ENCODE assay signal across 22 cellular contexts in genomic region chr9:35001285-35001677, GRCh38. TPM values are rescaled to one million over a fixed set of nuclear protein-coding genes. Genes with fewer than 3 reads are reported as not detected.
DNase-seq lines count a peak whose midpoint lies in the region; ATAC-seq and TF ChIP-seq lines count a peak whose summit lies in the region.
"Had no signal": no experiment of that assay in that cellular context is flagged by ENCODE, and none has a peak within 500 bp of the region (broad histone marks: within the 10 kb centered on the region; RNA-seq: fewer than 3 reads in every experiment).

No MANE protein-coding gene starts in this region.

- peaks cover 17 to 21% of the 10 kb centered on the region in 2 donors for H3K36me3 ChIP-seq in ascending aorta
- H3K36me3 ChIP-seq: SJSA1 had no signal

- H3K27ac ChIP-seq in ascending aorta: peak overlapping the region in 1 of 2 donors; percentile 26
- H3K27ac ChIP-seq: BLaER1 treated with 17β-estradiol and CSF1 and Interleukin-3, amounts not matched to agents 10 nM and 100 nM; KMS-11; SJSA1; testis had no signal

- no peak for TF ChIP-seq CTCF in ascending aorta (IDR thresholded peaks at IDR 0.05)

- H3K4me1 ChIP-seq in ascending aorta: no peaks in the 10 kb centered on the region
- H3K4me1 ChIP-seq: BLaER1 treated with 17β-estradiol and CSF1 and Interleukin-3, amounts not matched to agents 10 nM and 100 nM; SJSA1; testis had no signal

- ATAC-seq in stimulated activated memory B cell treated with anti-CD40 and anti-IgM and Interleukin-4, amounts not matched to agents 10 μg/mL and 1 μg/mL and 100 μg/mL, for 72 hours: no peak
- ATAC-seq in GM18867 (IDR thresholded peaks at IDR 0.05; ENCODE audit: unreplicated experiment): no peak
- ATAC-seq: right cardiac atrium had no signal

- intact Hi-C loops in activated CD4-positive, alpha-beta T cell treated with anti-CD3 and anti-CD28 coated beads, Interleukin-2, amount 10 ng/mL, durations not matched to agents 24 days and 14 days (cut with micrococcal nuclease): loop anchor here (1.0 to 5.0 kb wide), 2 partner anchors 9 to 51 kb away; no protein-coding TSS in a partner anchor
- intact Hi-C loops in activated T-helper 1 cell treated with anti-CD3 and anti-CD28 coated beads, Interleukin-12 subunit alpha, Interleukin-12 subunit beta, Interleukin-2, Interleukin-4 antibody, amounts not matched to agents 30 ng/mL and 10 ng/mL and 1 ng/mL, durations not matched to agents 14 hours and 24 hours and 36 hours (cut with micrococcal nuclease): loop anchor here (1.0 kb wide), 1 partner anchor 12 kb away; the partner anchor contains the start of gene DNAJB5
- intact Hi-C loops in ascending aorta (cut with DNase I): no loop called here

- DNase-seq in activated CD4-positive, alpha-beta T cell treated with anti-CD3 and anti-CD28 coated beads, Interleukin-2, amount 10 ng/mL, durations not matched to agents 24 days and 14 days: no peak
- no peak for DNase-seq in activated CD4-positive, alpha-beta T cell treated with anti-CD3 and anti-CD28 coated beads, Interleukin-2, amount 50 U/mL, for 1 hour
- no peak for DNase-seq in activated T-helper 1 cell treated with anti-CD3 and anti-CD28 coated beads, Interleukin-12 subunit alpha, Interleukin-12 subunit beta, Interleukin-2, Interleukin-4 antibody, amounts not matched to agents 30 ng/mL and 10 ng/mL and 1 ng/mL, durations not matched to agents 14 hours and 24 hours and 36 hours (ENCODE audit: low spot score)
- peak; percentile 0 for DNase-seq in iPS-NIHi11 (ENCODE audit: low spot score)
- no peak for DNase-seq in ascending aorta (ENCODE audit: low spot score in 2 of 2)
- DNase-seq in HK-2 (ENCODE audit: unreplicated experiment): no peak
- DNase-seq: 8988T, amniotic stem cell, cerebellar nuclear complex, DMS 273 treated with DMSO at 0.1 percent for 48 hours, GF-D8, NCI-H1048, NCI-H526 treated with DMSO at 0.1 percent for 48 hours, nucleus accumbens, right cardiac atrium, testis had no signal

- peaks cover 2% of the 10 kb centered on the region for H3K9me3 Mint-ChIP-seq in activated CD4-positive, alpha-beta T cell treated with anti-CD3 and anti-CD28 coated beads, Interleukin-2, amount 10 ng/mL, durations not matched to agents 24 days and 14 days
- H3K9me3 Mint-ChIP-seq in activated T-helper 1 cell treated with anti-CD3 and anti-CD28 coated beads, Interleukin-12 subunit alpha, Interleukin-12 subunit beta, Interleukin-2, Interleukin-4 antibody, amounts not matched to agents 30 ng/mL and 10 ng/mL and 1 ng/mL, durations not matched to agents 14 hours and 24 hours and 36 hours: no peaks in the 10 kb centered on the region
- H3K9me3 Mint-ChIP-seq in stimulated activated memory B cell treated with anti-CD40 and anti-IgM and Interleukin-4, amounts not matched to agents 10 μg/mL and 1 μg/mL and 100 μg/mL, for 72 hours: no peaks in the 10 kb centered on the region

- peaks cover 8% of the 10 kb centered on the region for H3K36me3 Mint-ChIP-seq in activated CD4-positive, alpha-beta T cell treated with anti-CD3 and anti-CD28 coated beads, Interleukin-2, amount 10 ng/mL, durations not matched to agents 24 days and 14 days (ENCODE audit: low read depth)
- H3K36me3 Mint-ChIP-seq in activated T-helper 1 cell treated with anti-CD3 and anti-CD28 coated beads, Interleukin-12 subunit alpha, Interleukin-12 subunit beta, Interleukin-2, Interleukin-4 antibody, amounts not matched to agents 30 ng/mL and 10 ng/mL and 1 ng/mL, durations not matched to agents 14 hours and 24 hours and 36 hours (ENCODE audit: low read depth): peaks cover 15% of the 10 kb centered on the region
- H3K36me3 Mint-ChIP-seq in stimulated activated memory B cell treated with anti-CD40 and anti-IgM and Interleukin-4, amounts not matched to agents 10 μg/mL and 1 μg/mL and 100 μg/mL, for 72 hours: peaks cover 27% of the 10 kb centered on the region

- no peaks in the 10 kb centered on the region for H3K27me3 ChIP-seq in ascending aorta
- H3K27me3 ChIP-seq: BLaER1 treated with 17β-estradiol and CSF1 and Interleukin-3, amounts not matched to agents 10 nM and 100 nM; SJSA1; testis had no signal

- no peaks in the 10 kb centered on the region for H3K27me3 Mint-ChIP-seq in activated CD4-positive, alpha-beta T cell treated with anti-CD3 and anti-CD28 coated beads, Interleukin-2, amount 10 ng/mL, durations not matched to agents 24 days and 14 days
- no peaks in the 10 kb centered on the region for H3K27me3 Mint-ChIP-seq in activated T-helper 1 cell treated with anti-CD3 and anti-CD28 coated beads, Interleukin-12 subunit alpha, Interleukin-12 subunit beta, Interleukin-2, Interleukin-4 antibody, amounts not matched to agents 30 ng/mL and 10 ng/mL and 1 ng/mL, durations not matched to agents 14 hours and 24 hours and 36 hours (ENCODE audit: insufficient read depth)
- H3K27me3 Mint-ChIP-seq in stimulated activated memory B cell treated with anti-CD40 and anti-IgM and Interleukin-4, amounts not matched to agents 10 μg/mL and 1 μg/mL and 100 μg/mL, for 72 hours: no peaks in the 10 kb centered on the region

- peaks cover 37% of the 10 kb centered on the region for H3K4me1 Mint-ChIP-seq in activated CD4-positive, alpha-beta T cell treated with anti-CD3 and anti-CD28 coated beads, Interleukin-2, amount 10 ng/mL, durations not matched to agents 24 days and 14 days
- peaks cover 40% of the 10 kb centered on the region for H3K4me1 Mint-ChIP-seq in activated T-helper 1 cell treated with anti-CD3 and anti-CD28 coated beads, Interleukin-12 subunit alpha, Interleukin-12 subunit beta, Interleukin-2, Interleukin-4 antibody, amounts not matched to agents 30 ng/mL and 10 ng/mL and 1 ng/mL, durations not matched to agents 14 hours and 24 hours and 36 hours (ENCODE audit: low read depth)
- peaks cover 29% of the 10 kb centered on the region for H3K4me1 Mint-ChIP-seq in stimulated activated memory B cell treated with anti-CD40 and anti-IgM and Interleukin-4, amounts not matched to agents 10 μg/mL and 1 μg/mL and 100 μg/mL, for 72 hours

- H3K4me3 ChIP-seq in ascending aorta: no peak overlapping the region
- H3K4me3 ChIP-seq: BLaER1 treated with 17β-estradiol and CSF1 and Interleukin-3, amounts not matched to agents 10 nM and 100 nM; SJSA1; testis had no signal

- H3K4me3 Mint-ChIP-seq in activated CD4-positive, alpha-beta T cell treated with anti-CD3 and anti-CD28 coated beads, Interleukin-2, amount 10 ng/mL, durations not matched to agents 24 days and 14 days: no peak overlapping the region
- H3K4me3 Mint-ChIP-seq in activated T-helper 1 cell treated with anti-CD3 and anti-CD28 coated beads, Interleukin-12 subunit alpha, Interleukin-12 subunit beta, Interleukin-2, Interleukin-4 antibody, amounts not matched to agents 30 ng/mL and 10 ng/mL and 1 ng/mL, durations not matched to agents 14 hours and 24 hours and 36 hours: peak overlapping the region; percentile 43
- no peak overlapping the region for H3K4me3 Mint-ChIP-seq in stimulated activated memory B cell treated with anti-CD40 and anti-IgM and Interleukin-4, amounts not matched to agents 10 μg/mL and 1 μg/mL and 100 μg/mL, for 72 hours

- no peaks in the 10 kb centered on the region for H3K9me3 ChIP-seq in ascending aorta
- H3K9me3 ChIP-seq: BLaER1 treated with 17β-estradiol and CSF1 and Interleukin-3, amounts not matched to agents 10 nM and 100 nM; SJSA1; testis had no signal

- peak overlapping the region; percentile 81 for H3K27ac Mint-ChIP-seq in activated CD4-positive, alpha-beta T cell treated with anti-CD3 and anti-CD28 coated beads, Interleukin-2, amount 10 ng/mL, durations not matched to agents 24 days and 14 days
- peak overlapping the region; percentile 73 for H3K27ac Mint-ChIP-seq in activated T-helper 1 cell treated with anti-CD3 and anti-CD28 coated beads, Interleukin-12 subunit alpha, Interleukin-12 subunit beta, Interleukin-2, Interleukin-4 antibody, amounts not matched to agents 30 ng/mL and 10 ng/mL and 1 ng/mL, durations not matched to agents 14 hours and 24 hours and 36 hours
- peak overlapping the region; percentile 40 for H3K27ac Mint-ChIP-seq in stimulated activated memory B cell treated with anti-CD40 and anti-IgM and Interleukin-4, amounts not matched to agents 10 μg/mL and 1 μg/mL and 100 μg/mL, for 72 hours

RNA-seq across cellular contexts. Expression of gene DNAJB5, which starts 11.7 kb away (rescaled TPM):
- total RNA-seq in activated CD4-positive, alpha-beta T cell treated with anti-CD3 and anti-CD28 coated beads, Interleukin-2, amount 10 ng/mL, durations not matched to agents 24 days and 14 days: 7.7 and 10.6 TPM in 2 replicates
- 5.3 and 6.0 TPM in 2 replicates for total RNA-seq in activated T-helper 1 cell treated with anti-CD3 and anti-CD28 coated beads, Interleukin-12 subunit alpha, Interleukin-12 subunit beta, Interleukin-2, Interleukin-4 antibody, amounts not matched to agents 30 ng/mL and 10 ng/mL and 1 ng/mL, durations not matched to agents 14 hours and 24 hours and 36 hours
- 40.8 TPM for total RNA-seq in ascending aorta

RNA-seq across cellular contexts. Expression of gene PHF24, which starts 43.2 kb away (rescaled TPM):
- 0.14 and 0.57 TPM in 2 replicates for total RNA-seq in activated CD4-positive, alpha-beta T cell treated with anti-CD3 and anti-CD28 coated beads, Interleukin-2, amount 10 ng/mL, durations not matched to agents 24 days and 14 days
- total RNA-seq in activated T-helper 1 cell treated with anti-CD3 and anti-CD28 coated beads, Interleukin-12 subunit alpha, Interleukin-12 subunit beta, Interleukin-2, Interleukin-4 antibody, amounts not matched to agents 30 ng/mL and 10 ng/mL and 1 ng/mL, durations not matched to agents 14 hours and 24 hours and 36 hours: 0.08 and 0.12 TPM in 2 replicates
- total RNA-seq in ascending aorta: not detected
- total RNA-seq: OCI-LY7, SJSA1 had no signal
